In genomic region chr10:48281697-48282096, GRCh38 we compare ENCODE assay signal across 5 cellular contexts. TPM values are rescaled to one million over a fixed set of nuclear protein-coding genes. Genes with fewer than 3 reads are reported as not detected.
"Had no signal": no experiment of that assay in that cellular context is flagged by ENCODE, and none has a peak within 500 bp of the region (broad histone marks: within the 10 kb centered on the region; RNA-seq: fewer than 3 reads in every experiment).

No MANE protein-coding gene starts in this region.

RNA-seq across cellular contexts. Expression of gene FRMPD2, which starts 7.2 kb away (rescaled TPM):
- total RNA-seq: GM23248, GM23338, H4, H7, HFFc6 had no signal
- polyA plus RNA-seq: GM23248, GM23338 had no signal
